ENCODE assay signal across 1 cellular context in the genomic region with DNA sequence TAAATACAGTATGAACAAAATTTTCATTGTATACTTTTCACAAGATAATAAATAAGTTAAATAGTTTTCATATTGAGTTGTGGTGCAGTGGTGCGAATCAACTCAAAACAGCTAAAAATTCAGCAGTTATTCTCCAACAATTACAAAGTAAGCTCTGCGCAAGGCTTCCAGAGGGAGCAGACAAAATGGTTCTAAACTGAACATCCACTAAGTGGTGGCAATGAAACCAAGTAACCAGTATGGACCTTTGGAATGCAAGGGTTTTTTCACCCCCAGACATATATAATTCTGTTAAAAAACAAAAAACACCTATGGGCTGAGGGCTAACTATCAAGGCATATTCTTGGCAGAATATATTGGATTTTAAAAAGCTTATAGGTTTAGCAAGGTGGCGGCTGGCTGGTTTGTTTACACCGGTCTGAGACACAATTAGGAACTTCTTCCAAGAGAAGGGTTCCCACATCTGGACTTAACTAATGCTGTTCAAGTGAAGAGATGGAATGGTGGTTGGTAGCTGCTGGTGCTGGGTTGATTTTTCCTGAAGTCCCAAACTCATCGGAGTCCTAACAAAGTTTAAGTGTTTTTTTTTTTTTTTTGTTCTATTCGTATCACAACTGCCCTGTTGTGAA.
TF ChIP-seq lines count a peak whose summit lies in the region.

No MANE protein-coding gene starts in this region.

TF ChIP-seq in H1, 55 proteins besides CTCF, POLR2A, EP300 and RAD21:
- no peak for TF ChIP-seq TCF12 (IDR thresholded peaks at IDR 0.05; ENCODE audit: low read depth, low read length)
- no peak for TF ChIP-seq TAF1 (IDR thresholded peaks at IDR 0.05; ENCODE audit: low read depth, low read length)
- TF ChIP-seq TBP (IDR thresholded peaks at IDR 0.05; ENCODE audit: low read depth, low read length) = no peak
- TF ChIP-seq EGR1 (IDR thresholded peaks at IDR 0.05; ENCODE audit: borderline replicate concordance, low read depth, low read length) = no peak
- TF ChIP-seq CTBP2 (IDR thresholded peaks at IDR 0.05; ENCODE audit: borderline replicate concordance, insufficient read depth, insufficient read length, low read length) = no peak
- TF ChIP-seq KDM1A (IDR thresholded peaks at IDR 0.05; ENCODE audit: borderline replicate concordance, low read length) = no peak
- TF ChIP-seq GABPA (IDR thresholded peaks at IDR 0.05; ENCODE audit: borderline replicate concordance, insufficient read depth, low read length) = no peak
- TF ChIP-seq GTF2F1 (IDR thresholded peaks at IDR 0.05; ENCODE audit: borderline replicate concordance, low read depth, low read length) = no peak
- no peak for TF ChIP-seq TAF7 (optimal IDR thresholded peaks at IDR 0.05; ENCODE audit: borderline replicate concordance, low read depth, low read length)
- TF ChIP-seq SIN3A (conservative IDR thresholded peaks at IDR 0.05 in 1 of 2, IDR thresholded peaks at IDR 0.05 in 1 of 2; ENCODE audit: low read depth in 1 of 2, low read length in 2 of 2) = no peak
- TF ChIP-seq RXRA (IDR thresholded peaks at IDR 0.05; ENCODE audit: insufficient read depth, low read depth, low read length) = no peak
- TF ChIP-seq RBBP5 (IDR thresholded peaks at IDR 0.05; ENCODE audit: borderline replicate concordance, low read depth, low read length) = no peak
- no peak for TF ChIP-seq YY1 (IDR thresholded peaks at IDR 0.05; ENCODE audit: low read depth, low read length)
- TF ChIP-seq KDM5A (IDR thresholded peaks at IDR 0.05; ENCODE audit: low read length) = no peak
- TF ChIP-seq SIRT6 (IDR thresholded peaks at IDR 0.05; ENCODE audit: low read length) = no peak
- TF ChIP-seq CBX8 (IDR thresholded peaks at IDR 0.05; ENCODE audit: borderline replicate concordance, low read depth, low read length) = no peak
- TF ChIP-seq, protein P1, sequence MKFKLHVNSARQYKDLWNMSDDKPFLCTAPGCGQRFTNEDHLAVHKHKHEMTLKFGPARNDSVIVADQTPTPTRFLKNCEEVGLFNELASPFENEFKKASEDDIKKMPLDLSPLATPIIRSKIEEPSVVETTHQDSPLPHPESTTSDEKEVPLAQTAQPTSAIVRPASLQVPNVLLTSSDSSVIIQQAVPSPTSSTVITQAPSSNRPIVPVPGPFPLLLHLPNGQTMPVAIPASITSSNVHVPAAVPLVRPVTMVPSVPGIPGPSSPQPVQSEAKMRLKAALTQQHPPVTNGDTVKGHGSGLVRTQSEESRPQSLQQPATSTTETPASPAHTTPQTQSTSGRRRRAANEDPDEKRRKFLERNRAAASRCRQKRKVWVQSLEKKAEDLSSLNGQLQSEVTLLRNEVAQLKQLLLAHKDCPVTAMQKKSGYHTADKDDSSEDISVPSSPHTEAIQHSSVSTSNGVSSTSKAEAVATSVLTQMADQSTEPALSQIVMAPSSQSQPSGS (IDR thresholded peaks at IDR 0.05; ENCODE audit: low read length) = no peak
